ENCODE assay signal across 1 cellular context in genomic region chr14:104969741-104970230, GRCh38.
TF ChIP-seq lines count a peak whose summit lies in the region.

No MANE protein-coding gene starts in this region.

TF ChIP-seq in HepG2, 621 proteins besides CTCF, POLR2A, EP300 and RAD21:
- TF ChIP-seq ZKSCAN5 (CRISPR knock-in tag; IDR thresholded peaks at IDR 0.05) = no peak
- no peak for TF ChIP-seq SMARCC2 (IDR thresholded peaks at IDR 0.05)
- no peak for TF ChIP-seq ZNF430 (CRISPR knock-in tag; IDR thresholded peaks at IDR 0.05)
- no peak for TF ChIP-seq ZNF766 (CRISPR knock-in tag; IDR thresholded peaks at IDR 0.05; ENCODE audit: borderline replicate concordance)
